ENCODE assay signal across 2 cellular contexts in the genomic region with DNA sequence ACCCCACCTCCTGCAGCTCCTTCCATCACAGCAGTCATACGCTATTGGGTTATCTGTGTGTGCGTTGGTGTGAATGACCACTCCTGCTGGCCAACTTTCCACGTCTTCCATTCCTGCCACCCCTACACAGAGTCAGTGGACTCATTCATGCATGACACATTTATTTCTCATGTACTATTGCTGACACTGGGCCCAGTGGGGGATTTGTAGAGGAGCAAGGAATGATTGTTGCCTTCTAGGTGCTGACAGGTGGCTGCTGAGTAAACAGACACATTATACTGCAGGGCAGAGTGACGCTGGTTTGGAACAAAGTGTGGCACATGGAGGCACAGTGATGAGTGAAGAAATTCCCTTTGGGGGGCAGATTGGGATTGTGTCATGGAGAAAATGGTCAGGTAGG.
A peak's percentile ranks its signal among the peaks of the same experiment; 100 is the strongest.
TF ChIP-seq lines count a peak whose summit lies in the region.

No MANE protein-coding gene starts in this region.

TF ChIP-seq in HEK293, 187 proteins besides CTCF, POLR2A, EP300 and RAD21:
- TF ChIP-seq ZNF174 (tag by site-specific recombination; IDR thresholded peaks at IDR 0.05), result no peak
- TF ChIP-seq SP2 (tag by site-specific recombination; IDR thresholded peaks at IDR 0.05), result no peak
- TF ChIP-seq ZIC2 (tag by site-specific recombination; IDR thresholded peaks at IDR 0.05), result peak; percentile 88
- no peak for TF ChIP-seq ZNF350 (tag by site-specific recombination; IDR thresholded peaks at IDR 0.05)
- TF ChIP-seq KLF9 (tag by site-specific recombination; IDR thresholded peaks at IDR 0.05; ENCODE audit: low read depth), result no peak
- TF ChIP-seq, protein P1, sequence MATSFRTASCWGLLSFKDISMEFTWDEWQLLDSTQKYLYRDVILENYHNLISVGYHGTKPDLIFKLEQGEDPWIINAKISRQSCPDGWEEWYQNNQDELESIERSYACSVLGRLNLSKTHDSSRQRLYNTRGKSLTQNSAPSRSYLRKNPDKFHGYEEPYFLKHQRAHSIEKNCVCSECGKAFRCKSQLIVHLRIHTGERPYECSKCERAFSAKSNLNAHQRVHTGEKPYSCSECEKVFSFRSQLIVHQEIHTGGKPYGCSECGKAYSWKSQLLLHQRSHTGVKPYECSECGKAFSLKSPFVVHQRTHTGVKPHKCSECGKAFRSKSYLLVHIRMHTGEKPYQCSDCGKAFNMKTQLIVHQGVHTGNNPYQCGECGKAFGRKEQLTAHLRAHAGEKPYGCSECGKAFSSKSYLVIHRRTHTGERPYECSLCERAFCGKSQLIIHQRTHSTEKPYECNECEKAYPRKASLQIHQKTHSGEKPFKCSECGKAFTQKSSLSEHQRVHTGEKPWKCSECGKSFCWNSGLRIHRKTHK (tag by site-specific recombination; IDR thresholded peaks at IDR 0.05), result no peak
- TF ChIP-seq, protein P2, sequence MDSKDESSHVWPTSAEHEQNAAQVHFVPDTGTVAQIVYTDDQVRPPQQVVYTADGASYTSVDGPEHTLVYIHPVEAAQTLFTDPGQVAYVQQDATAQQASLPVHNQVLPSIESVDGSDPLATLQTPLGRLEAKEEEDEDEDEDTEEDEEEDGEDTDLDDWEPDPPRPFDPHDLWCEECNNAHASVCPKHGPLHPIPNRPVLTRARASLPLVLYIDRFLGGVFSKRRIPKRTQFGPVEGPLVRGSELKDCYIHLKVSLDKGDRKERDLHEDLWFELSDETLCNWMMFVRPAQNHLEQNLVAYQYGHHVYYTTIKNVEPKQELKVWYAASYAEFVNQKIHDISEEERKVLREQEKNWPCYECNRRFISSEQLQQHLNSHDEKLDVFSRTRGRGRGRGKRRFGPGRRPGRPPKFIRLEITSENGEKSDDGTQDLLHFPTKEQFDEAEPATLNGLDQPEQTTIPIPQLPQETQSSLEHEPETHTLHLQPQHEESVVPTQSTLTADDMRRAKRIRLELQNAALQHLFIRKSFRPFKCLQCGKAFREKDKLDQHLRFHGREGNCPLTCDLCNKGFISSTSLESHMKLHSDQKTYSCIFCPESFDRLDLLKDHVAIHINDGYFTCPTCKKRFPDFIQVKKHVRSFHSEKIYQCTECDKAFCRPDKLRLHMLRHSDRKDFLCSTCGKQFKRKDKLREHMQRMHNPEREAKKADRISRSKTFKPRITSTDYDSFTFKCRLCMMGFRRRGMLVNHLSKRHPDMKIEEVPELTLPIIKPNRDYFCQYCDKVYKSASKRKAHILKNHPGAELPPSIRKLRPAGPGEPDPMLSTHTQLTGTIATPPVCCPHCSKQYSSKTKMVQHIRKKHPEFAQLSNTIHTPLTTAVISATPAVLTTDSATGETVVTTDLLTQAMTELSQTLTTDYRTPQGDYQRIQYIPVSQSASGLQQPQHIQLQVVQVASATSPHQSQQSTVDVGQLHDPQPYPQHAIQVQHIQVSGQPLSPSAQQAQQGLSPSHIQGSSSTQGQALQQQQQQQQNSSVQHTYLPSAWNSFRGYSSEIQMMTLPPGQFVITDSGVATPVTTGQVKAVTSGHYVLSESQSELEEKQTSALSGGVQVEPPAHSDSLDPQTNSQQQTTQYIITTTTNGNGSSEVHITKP (tag by site-specific recombination; IDR thresholded peaks at IDR 0.05), result 0 out of 2 replicates have a peak, but pooled peaks have one; percentile 17
- TF ChIP-seq GLIS1 (tag by site-specific recombination; IDR thresholded peaks at IDR 0.05), result peak; percentile 71
- peak; percentile 84 for TF ChIP-seq SCRT2 (tag by site-specific recombination; IDR thresholded peaks at IDR 0.05)

TF ChIP-seq in H1, 55 proteins besides CTCF, POLR2A, EP300 and RAD21:
- TF ChIP-seq, protein P3, sequence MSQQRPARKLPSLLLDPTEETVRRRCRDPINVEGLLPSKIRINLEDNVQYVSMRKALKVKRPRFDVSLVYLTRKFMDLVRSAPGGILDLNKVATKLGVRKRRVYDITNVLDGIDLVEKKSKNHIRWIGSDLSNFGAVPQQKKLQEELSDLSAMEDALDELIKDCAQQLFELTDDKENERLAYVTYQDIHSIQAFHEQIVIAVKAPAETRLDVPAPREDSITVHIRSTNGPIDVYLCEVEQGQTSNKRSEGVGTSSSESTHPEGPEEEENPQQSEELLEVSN (IDR thresholded peaks at IDR 0.05), result no peak
- TF ChIP-seq ASH2L (IDR thresholded peaks at IDR 0.05; ENCODE audit: low read length) (no peak), BACH1 (IDR thresholded peaks at IDR 0.05; ENCODE audit: low read length) (no peak), RFX5 (IDR thresholded peaks at IDR 0.05; ENCODE audit: borderline replicate concordance, low read depth, low read length) (no peak), EGR1 (IDR thresholded peaks at IDR 0.05; ENCODE audit: borderline replicate concordance, low read depth, low read length) (no peak), RNF2 (IDR thresholded peaks at IDR 0.05; ENCODE audit: borderline replicate concordance, low read depth, low read length, missing control alignments, poor library complexity, severe bottlenecking) (no peak), TAF7 (optimal IDR thresholded peaks at IDR 0.05; ENCODE audit: borderline replicate concordance, low read depth, low read length) (no peak), PHF8 (conservative IDR thresholded peaks at IDR 0.05; ENCODE audit: low read depth, low read length) (no peak), POU5F1 (IDR thresholded peaks at IDR 0.05; ENCODE audit: low read depth, low read length) (no peak)
